In the genomic region with DNA sequence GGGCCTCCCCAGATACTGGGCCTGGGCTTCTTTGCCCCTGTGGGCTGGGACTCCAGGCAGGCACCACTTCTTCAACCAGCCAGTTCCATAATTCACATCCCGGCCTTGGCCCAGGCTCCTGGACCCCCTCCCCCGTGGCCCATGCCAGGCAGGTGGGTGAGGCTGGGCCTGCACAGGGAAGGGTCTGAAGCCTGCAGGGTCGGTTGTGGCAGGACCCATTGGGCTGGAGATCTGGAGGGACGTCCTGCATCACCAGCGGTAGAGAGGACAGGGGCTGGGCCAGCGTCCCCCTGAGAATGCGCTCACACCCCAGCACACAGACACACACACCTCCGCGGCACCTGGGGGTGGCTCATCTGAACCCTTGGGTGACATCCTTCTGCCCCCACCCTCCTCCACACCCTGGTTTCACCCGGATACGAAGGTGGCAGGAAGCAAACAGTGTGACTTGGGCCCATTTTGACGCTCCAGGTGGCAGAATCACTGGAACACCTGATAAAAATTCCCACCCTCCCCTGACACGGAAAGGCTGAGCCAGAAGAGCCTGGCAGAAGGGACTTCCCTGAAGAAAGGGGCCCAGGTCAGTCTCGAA, we compare ENCODE assay signal across 13 cellular contexts. TPM values are rescaled to one million over a fixed set of nuclear protein-coding genes. Genes with fewer than 3 reads are reported as not detected.
"Had no signal": no experiment of that assay in that cellular context is flagged by ENCODE, and none has a peak within 500 bp of the region (broad histone marks: within the 10 kb centered on the region; RNA-seq: fewer than 3 reads in every experiment).

No MANE protein-coding gene starts in this region.

- H3K27me3 ChIP-seq: body of pancreas, upper lobe of right lung had no signal

- H3K4me3 ChIP-seq: body of pancreas, psoas muscle, upper lobe of right lung had no signal

- H3K36me3 ChIP-seq: upper lobe of right lung had no signal

- H3K27ac ChIP-seq: body of pancreas, psoas muscle, upper lobe of right lung had no signal

- H3K9me3 ChIP-seq: body of pancreas, psoas muscle, upper lobe of right lung had no signal

RNA-seq across cellular contexts. Expression of gene ZDHHC19, which starts 15.4 kb away (rescaled TPM):
- total RNA-seq: activated CD4-positive, alpha-beta T cell treated with anti-CD3 and anti-CD28 coated beads, Interleukin-2, amount 10 ng/mL, durations not matched to agents 7 days and 5 days; activated T-cell treated with anti-CD3 and anti-CD28 coated beads, Interleukin-2, amount 50 U/mL, for 72 hours; body of pancreas; glomerular endothelial cell; lower leg skin; myocyte; sciatic nerve; T-helper 1 cell treated with Interleukin-12 subunit alpha and Interleukin-12 subunit beta and Interleukin-4 antibody, amounts not matched to agents 30 ng/mL and 1 ng/mL, for 36 hours; temporal lobe; upper lobe of right lung had no signal

RNA-seq across cellular contexts. Expression of gene SLC51A, which starts 20.6 kb away (rescaled TPM):
- total RNA-seq: activated B cell treated with CpG ODN at 0.5 μM for 24 hours; activated CD4-positive, alpha-beta T cell treated with anti-CD3 and anti-CD28 coated beads, Interleukin-2, amount 10 ng/mL, durations not matched to agents 7 days and 5 days; activated T-cell treated with anti-CD3 and anti-CD28 coated beads, Interleukin-2, amount 50 U/mL, for 72 hours; glomerular endothelial cell; lower leg skin; mesothelial cell of epicardium; myocyte; T-helper 1 cell treated with Interleukin-12 subunit alpha and Interleukin-12 subunit beta and Interleukin-4 antibody, amounts not matched to agents 30 ng/mL and 1 ng/mL, for 36 hours; upper lobe of right lung had no signal
